Comparison of ENCODE assay signal across 11 cellular contexts in the genomic region with DNA sequence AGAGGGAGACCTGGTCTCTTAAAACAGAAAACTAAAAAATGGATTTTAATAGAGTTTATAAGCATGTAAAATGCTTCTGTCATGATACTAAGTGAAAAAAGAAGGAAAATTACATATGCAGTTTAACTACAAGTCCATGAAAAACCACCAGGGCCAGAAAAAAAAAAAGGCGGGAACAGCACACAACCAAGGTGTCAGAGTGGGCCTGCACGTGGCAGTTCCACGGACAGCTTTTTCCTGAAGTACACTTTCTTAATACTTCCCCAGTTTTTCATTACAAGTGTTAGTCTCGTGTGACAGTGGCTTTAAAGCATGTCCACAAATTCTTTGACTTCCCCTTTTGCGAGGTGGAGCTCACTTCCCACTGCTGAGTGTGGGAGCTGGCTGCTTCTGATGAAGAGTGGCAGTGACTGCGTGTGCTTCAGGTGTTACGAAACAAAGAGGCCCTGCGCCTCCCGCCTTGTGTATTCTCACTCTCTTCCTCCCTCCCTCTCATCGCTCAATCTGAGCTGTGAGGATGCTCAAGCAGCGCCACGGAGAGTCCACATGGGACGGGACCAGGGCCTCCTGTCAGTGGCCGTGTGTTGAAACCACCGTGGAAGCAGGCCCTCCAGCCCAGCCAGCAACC. TPM values are rescaled to one million over a fixed set of nuclear protein-coding genes. Genes with fewer than 3 reads are reported as not detected.
DNase-seq lines count a peak whose midpoint lies in the region; ATAC-seq and TF ChIP-seq lines count a peak whose summit lies in the region.
"Had no signal": no experiment of that assay in that cellular context is flagged by ENCODE, and none has a peak within 500 bp of the region (broad histone marks: within the 10 kb centered on the region; RNA-seq: fewer than 3 reads in every experiment).

No MANE protein-coding gene starts in this region.

- no peaks in the 10 kb centered on the region for H3K9me2 ChIP-seq in GM23248 (ENCODE audit: insufficient read depth)

- H3K36me3 ChIP-seq in GM23248 (ENCODE audit: low read depth) = peaks cover 18% of the 10 kb centered on the region; the same call in 1 of the 2 replicates
- peaks cover 46% of the 10 kb centered on the region for H3K36me3 ChIP-seq in left ventricle myocardium inferior
- peaks cover 49% of the 10 kb centered on the region for H3K36me3 ChIP-seq in skeletal muscle satellite cell (ENCODE audit: insufficient read depth, low read length)
- H3K36me3 ChIP-seq in BE2C = peaks cover 11% of the 10 kb centered on the region; the same call in 1 of the 2 replicates

- H2AFZ ChIP-seq in GM23248 = no peak overlapping the region

- peak overlapping the region; percentile 98 for H3K27ac ChIP-seq in GM23248
- peak overlapping the region; percentile 98 for H3K27ac ChIP-seq in left ventricle myocardium inferior (replicated peaks)

- peaks cover 31% of the 10 kb centered on the region for H3K4me1 ChIP-seq in GM23248 (ENCODE audit: insufficient read depth)
- H3K4me1 ChIP-seq in left ventricle myocardium inferior = peaks cover 57% of the 10 kb centered on the region
- peaks cover 49% of the 10 kb centered on the region for H3K4me1 ChIP-seq in skeletal muscle satellite cell (ENCODE audit: control insufficient read depth, insufficient read depth, low read length)
- 0 out of 2 replicates have a peak, but pooled peaks cover 3% of the 10 kb centered on the region for H3K4me1 ChIP-seq in BE2C

- no peaks in the 10 kb centered on the region for H3K27me3 ChIP-seq in GM23248 (replicated peaks; ENCODE audit: insufficient read depth)
- H3K27me3 ChIP-seq in left ventricle myocardium inferior (ENCODE audit: low read depth) = no peaks in the 10 kb centered on the region
- no peaks in the 10 kb centered on the region for H3K27me3 ChIP-seq in skeletal muscle satellite cell (ENCODE audit: control insufficient read depth, insufficient read depth, low read length)
- no peaks in the 10 kb centered on the region for H3K27me3 ChIP-seq in BE2C

- peaks cover 57% of the 10 kb centered on the region for H3K79me2 ChIP-seq in GM23248 (ENCODE audit: insufficient read depth)

- in situ Hi-C loops in GM23248 (cut with MboI) = no loop called here

- DNase-seq in GM23248 (peak; percentile 28), amniotic epithelial cell (ENCODE audit: low read depth) (peak; percentile 53), left ventricle myocardium inferior (no peak), BE2C (no peak), hepatic stellate cell (ENCODE audit: low spot score) (no peak)
- DNase-seq in activated effector memory CD4-positive, alpha-beta T cell treated with anti-CD3 and anti-CD28 coated beads, Interleukin-2, amount 50 U/mL, for 16 hours = no peak
- DNase-seq: DMS53, NCI-H187 had no signal

- H3F3A ChIP-seq in GM23248 (ENCODE audit: insufficient read depth) = peaks cover 35% of the 10 kb centered on the region

- intact Hi-C loops in left ventricle myocardium inferior (cut with micrococcal nuclease) = loop anchor here (5.0 kb wide), 1 partner anchor 224 kb away; no protein-coding TSS in a partner anchor

- no peak for TF ChIP-seq CTCF in left ventricle myocardium inferior (IDR thresholded peaks at IDR 0.05; ENCODE audit: borderline replicate concordance)
- TF ChIP-seq CTCF in BE2C (IDR thresholded peaks at IDR 0.05; ENCODE audit: low read depth, low read length) = no peak

- no peaks in the 10 kb centered on the region for H3K9me3 ChIP-seq in GM23248 (ENCODE audit: low read depth)
- no peaks in the 10 kb centered on the region for H3K9me3 ChIP-seq in left ventricle myocardium inferior (replicated peaks)
- no peaks in the 10 kb centered on the region for H3K9me3 ChIP-seq in skeletal muscle satellite cell (replicated peaks; ENCODE audit: low read length)
- H3K9me3 ChIP-seq in BE2C = no peaks in the 10 kb centered on the region

- ATAC-seq in HG02610 (IDR thresholded peaks at IDR 0.05; ENCODE audit: unreplicated experiment) = no peak
- ATAC-seq: activated T-helper 17 cell treated with anti-CD3 and anti-CD28 coated beads, Interleukin-2, amount 50 U/mL, for 72 hours had no signal

- H3K4me2 ChIP-seq in GM23248 (ENCODE audit: unreplicated experiment) (peak overlapping the region; percentile 96), skeletal muscle satellite cell (ENCODE audit: low read length) (no peak overlapping the region)

- no peaks in the 10 kb centered on the region for H4K20me1 ChIP-seq in GM23248 (ENCODE audit: insufficient read depth)

- WGBS in GM23248 (ENCODE audit: low coverage in 1 of 2, low lambda C conversion rate in 2 of 2, missing lambda C conversion rate in 2 of 2), 2 experiments = 81 to 85% methylated on average over 14 to 15 of the region's 15 CpGs

- H3K9ac ChIP-seq in GM23248 (peak overlapping the region; percentile 96), skeletal muscle satellite cell (ENCODE audit: low read depth, low read length) (peak overlapping the region; percentile 93)

- no peak overlapping the region for H3K4me3 ChIP-seq in GM23248
- peak overlapping the region; percentile 70 for H3K4me3 ChIP-seq in left ventricle myocardium inferior
- no peak overlapping the region for H3K4me3 ChIP-seq in skeletal muscle satellite cell (ENCODE audit: low read length)
- no peak overlapping the region for H3K4me3 ChIP-seq in BE2C (ENCODE audit: low read depth, low read length)

RNA-seq across cellular contexts. Expression of gene PPM1F, which starts 16.4 kb away (rescaled TPM):
- 37.8 and 41.6 TPM in 2 replicates for total RNA-seq in GM23248 (2014; rRNA removed; shearing (Covaris generic))
- 15.1 and 17.6 TPM in 2 replicates for polyA plus RNA-seq in GM23248 (2016; fragmentation: Nextera tagmentation; extraction: Ambion mirVana)
- 17.5 TPM for total RNA-seq in left ventricle myocardium inferior
- total RNA-seq in skeletal muscle satellite cell (2012; rRNA removed) = 36.0 and 38.3 TPM in 2 replicates
- polyA plus RNA-seq in BE2C (2012; ENCODE audit: insufficient read depth, insufficient read length, low read depth) = 41.0 TPM

RNA-seq across cellular contexts. Expression of gene TOP3B, which starts 46.3 kb away (rescaled TPM):
- 9.2 and 16.0 TPM in 2 replicates for total RNA-seq in GM23248 (2014; rRNA removed; shearing (Covaris generic))
- 11.6 and 12.9 TPM in 2 replicates for polyA plus RNA-seq in GM23248 (2016; fragmentation: Nextera tagmentation; extraction: Ambion mirVana)
- 11.2 TPM for total RNA-seq in left ventricle myocardium inferior
- total RNA-seq in skeletal muscle satellite cell (2012; rRNA removed) = 19.0 and 23.2 TPM in 2 replicates
- polyA plus RNA-seq in BE2C (2012; ENCODE audit: insufficient read depth, insufficient read length, low read depth) = 50.9 TPM

Comparison
In these comparisons a context has a peak if more than half of its experiments do, and no peak if none do; other contexts are left out.
1. DNase-seq: peak in GM23248 (single experiment) and amniotic epithelial cell (single experiment); none in left ventricle myocardium inferior (single experiment), BE2C (single experiment), activated effector memory CD4-positive, alpha-beta T cell treated with anti-CD3 and anti-CD28 coated beads, Interleukin-2, amount 50 U/mL, for 16 hours (single experiment) and hepatic stellate cell (single experiment).